1 cellular context compared by ENCODE assay signal in the genomic region with DNA sequence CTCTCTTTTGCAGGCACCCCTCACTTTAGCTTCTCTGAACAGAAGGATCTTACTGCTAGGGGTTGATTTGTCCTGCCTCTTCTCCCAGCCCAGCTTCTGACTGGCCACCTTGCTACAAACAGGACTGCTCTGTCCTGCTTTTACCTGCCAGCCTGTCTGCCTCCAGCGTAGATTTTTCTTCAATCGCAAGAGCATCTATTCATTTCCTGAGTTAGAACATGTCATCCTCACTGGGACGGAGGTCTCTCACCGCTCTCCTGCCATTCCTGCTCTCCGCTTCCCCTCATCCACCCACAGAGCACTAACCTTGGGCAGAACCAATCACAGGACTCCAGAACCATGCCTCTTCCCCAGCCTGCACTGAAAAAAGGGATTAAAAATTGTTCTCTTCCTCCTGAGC.
TF ChIP-seq lines count a peak whose summit lies in the region.

No MANE protein-coding gene starts in this region.

TF ChIP-seq in HCT116, 20 proteins besides CTCF, POLR2A, EP300 and RAD21 (continued from another document):
- TF ChIP-seq, protein P1, sequence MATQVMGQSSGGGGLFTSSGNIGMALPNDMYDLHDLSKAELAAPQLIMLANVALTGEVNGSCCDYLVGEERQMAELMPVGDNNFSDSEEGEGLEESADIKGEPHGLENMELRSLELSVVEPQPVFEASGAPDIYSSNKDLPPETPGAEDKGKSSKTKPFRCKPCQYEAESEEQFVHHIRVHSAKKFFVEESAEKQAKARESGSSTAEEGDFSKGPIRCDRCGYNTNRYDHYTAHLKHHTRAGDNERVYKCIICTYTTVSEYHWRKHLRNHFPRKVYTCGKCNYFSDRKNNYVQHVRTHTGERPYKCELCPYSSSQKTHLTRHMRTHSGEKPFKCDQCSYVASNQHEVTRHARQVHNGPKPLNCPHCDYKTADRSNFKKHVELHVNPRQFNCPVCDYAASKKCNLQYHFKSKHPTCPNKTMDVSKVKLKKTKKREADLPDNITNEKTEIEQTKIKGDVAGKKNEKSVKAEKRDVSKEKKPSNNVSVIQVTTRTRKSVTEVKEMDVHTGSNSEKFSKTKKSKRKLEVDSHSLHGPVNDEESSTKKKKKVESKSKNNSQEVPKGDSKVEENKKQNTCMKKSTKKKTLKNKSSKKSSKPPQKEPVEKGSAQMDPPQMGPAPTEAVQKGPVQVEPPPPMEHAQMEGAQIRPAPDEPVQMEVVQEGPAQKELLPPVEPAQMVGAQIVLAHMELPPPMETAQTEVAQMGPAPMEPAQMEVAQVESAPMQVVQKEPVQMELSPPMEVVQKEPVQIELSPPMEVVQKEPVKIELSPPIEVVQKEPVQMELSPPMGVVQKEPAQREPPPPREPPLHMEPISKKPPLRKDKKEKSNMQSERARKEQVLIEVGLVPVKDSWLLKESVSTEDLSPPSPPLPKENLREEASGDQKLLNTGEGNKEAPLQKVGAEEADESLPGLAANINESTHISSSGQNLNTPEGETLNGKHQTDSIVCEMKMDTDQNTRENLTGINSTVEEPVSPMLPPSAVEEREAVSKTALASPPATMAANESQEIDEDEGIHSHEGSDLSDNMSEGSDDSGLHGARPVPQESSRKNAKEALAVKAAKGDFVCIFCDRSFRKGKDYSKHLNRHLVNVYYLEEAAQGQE (IDR thresholded peaks at IDR 0.05; ENCODE audit: low read depth) = no peak
- TF ChIP-seq CEBPB (IDR thresholded peaks at IDR 0.05; ENCODE audit: low read depth) (no peak), ZFX (IDR thresholded peaks at IDR 0.05) (no peak), ZNF274 (IDR thresholded peaks at IDR 0.05; ENCODE audit: low read depth, low read length) (no peak), SRF (IDR thresholded peaks at IDR 0.05; ENCODE audit: low read depth) (no peak), EZH2 (IDR thresholded peaks at IDR 0.05) (no peak), YY1 (IDR thresholded peaks at IDR 0.05; ENCODE audit: extremely low read depth, insufficient replicate concordance, low read depth, low read length) (no peak), EZH2phosphoT487 (IDR thresholded peaks at IDR 0.05; ENCODE audit: borderline replicate concordance) (no peak), TCF7L2 (IDR thresholded peaks at IDR 0.05; ENCODE audit: borderline replicate concordance, extremely low read depth, insufficient read depth, insufficient read length) (no peak)
